8 cellular contexts compared by ENCODE assay signal in the genomic region with DNA sequence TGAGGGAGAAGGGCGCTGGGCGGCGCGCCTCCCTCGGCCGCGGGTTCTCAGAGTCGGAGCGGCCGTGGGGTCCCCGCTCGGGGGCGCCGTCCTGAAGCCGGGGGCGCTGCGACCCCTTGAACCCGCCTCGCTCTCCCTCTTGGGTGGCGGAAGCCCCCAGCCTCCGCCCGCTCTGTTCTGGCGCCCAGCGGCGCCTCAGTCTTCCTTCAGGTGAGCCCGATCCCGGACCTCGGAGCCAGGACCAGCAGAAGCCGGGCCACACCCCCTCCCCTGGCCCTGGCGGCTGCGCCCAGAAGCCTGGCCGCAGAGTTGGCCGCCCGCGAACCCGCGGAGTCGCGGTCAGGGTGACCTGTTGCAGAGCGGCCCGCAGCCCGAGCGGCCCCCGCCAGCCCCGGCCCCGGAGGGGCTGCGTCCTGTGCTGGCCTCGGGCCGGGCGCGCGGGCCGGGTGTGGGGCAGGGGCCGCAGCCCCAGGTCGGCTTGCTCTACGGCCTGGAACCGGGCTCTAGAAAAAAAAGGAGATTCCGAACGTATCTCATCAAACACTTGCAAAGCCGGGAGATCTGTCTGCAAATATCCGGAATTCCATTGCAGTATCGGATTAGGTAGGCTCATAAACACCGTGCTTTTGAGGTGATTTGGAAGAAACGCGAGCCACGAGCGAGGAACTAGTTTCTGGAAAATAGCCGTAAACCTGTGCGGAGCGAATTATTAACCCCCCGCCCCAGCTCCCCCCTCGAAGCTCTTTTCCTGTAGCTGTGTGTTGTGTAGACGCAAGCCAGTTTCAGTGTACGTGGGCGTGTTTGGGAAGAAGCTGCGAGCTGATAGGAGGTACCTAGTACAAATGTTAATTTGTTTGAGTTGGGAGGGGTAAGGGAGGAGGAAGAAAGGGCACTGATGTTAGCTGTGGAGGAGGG. TPM values are rescaled to one million over a fixed set of nuclear protein-coding genes. Genes with fewer than 3 reads are reported as not detected.
DNase-seq lines count a peak whose midpoint lies in the region; ATAC-seq and TF ChIP-seq lines count a peak whose summit lies in the region.

No MANE protein-coding gene starts in this region.

- peaks cover 16% of the 10 kb centered on the region for H3K4me1 ChIP-seq in body of pancreas

- peaks cover 13% of the 10 kb centered on the region for H3K4me1 Mint-ChIP-seq in T-helper 17 cell

- WGBS in body of pancreas, 2 donors, result 0 to 1% methylated on average over 22 to 51 of the region's 76 CpGs

- no peaks in the 10 kb centered on the region for H3K27me3 Mint-ChIP-seq in T-helper 17 cell

- DNase-seq in NCI-H1048 (lab: John Stamatoyannopoulos, UW) (peak; percentile 92), T-helper 17 cell (peak in 2 of 3 donors; percentile 15 to 22), body of pancreas (peak; percentile 84 to 95 (median 88)), hippocampal formation (lab: John Stamatoyannopoulos, UW) (peak; percentile 21 to 62), retina (peak; percentile 86), OCI-M2 (lab: John Stamatoyannopoulos, UW; ENCODE audit: unreplicated experiment) (no peak)

- TF ChIP-seq CTCF in GM12875 (IDR thresholded peaks at IDR 0.05; ENCODE audit: borderline replicate concordance, insufficient read depth, low read depth, low read length) (no peak), body of pancreas (IDR thresholded peaks at IDR 0.05) (no peak)

- intact Hi-C loops in body of pancreas (cut with DNase I), result no loop called here

- H3K36me3 ChIP-seq in body of pancreas (replicated peaks in 1 of 2; ENCODE audit: insufficient read depth in 1 of 2, low read depth in 2 of 2), result no peaks in the 10 kb centered on the region

- H3K27ac ChIP-seq in body of pancreas, result peak overlapping the region; percentile 77 to 99 (median 96)

- H3K9me3 ChIP-seq in T-helper 17 cell (ENCODE audit: control insufficient read depth, low read length, poor library complexity, severe bottlenecking), result no peaks in the 10 kb centered on the region
- H3K9me3 ChIP-seq in body of pancreas, result no peaks in the 10 kb centered on the region

- ATAC-seq in HG02623 (IDR thresholded peaks at IDR 0.05; ENCODE audit: unreplicated experiment), result peak; percentile 74
- ATAC-seq in T-helper 17 cell, result peak; percentile 83
- peak; percentile 89 for ATAC-seq in body of pancreas

- TF ChIP-seq POLR2A in body of pancreas (IDR thresholded peaks at IDR 0.05), result peak in 2 of 3 donors; percentile 60 to 66

- peak overlapping the region; percentile 87 for H3K4me3 Mint-ChIP-seq in T-helper 17 cell

- H3K36me3 Mint-ChIP-seq in T-helper 17 cell (ENCODE audit: low read depth), result peaks cover 2% of the 10 kb centered on the region

- H3K4me3 ChIP-seq in GM12875 (ENCODE audit: low read depth, low read length) (peak overlapping the region; percentile 39), body of pancreas (peak overlapping the region; percentile 60 to 96)

- no peaks in the 10 kb centered on the region for H3K27me3 ChIP-seq in body of pancreas

- peak overlapping the region; percentile 53 for H3K27ac Mint-ChIP-seq in T-helper 17 cell

RNA-seq across cellular contexts. Expression of gene RALGPS2, which starts 0.8 kb away (rescaled TPM):
- total RNA-seq in T-helper 17 cell (10 to 100 TPM in 1 of 2 donors, 1 to 10 TPM in 1; 6.8 to 17.0 TPM), body of pancreas (10 to 100 TPM in 1 of 2 donors, 1 to 10 TPM in 1; 9.1 to 10.9 TPM)
